ENCODE assay signal across 1 cellular context in the genomic region with DNA sequence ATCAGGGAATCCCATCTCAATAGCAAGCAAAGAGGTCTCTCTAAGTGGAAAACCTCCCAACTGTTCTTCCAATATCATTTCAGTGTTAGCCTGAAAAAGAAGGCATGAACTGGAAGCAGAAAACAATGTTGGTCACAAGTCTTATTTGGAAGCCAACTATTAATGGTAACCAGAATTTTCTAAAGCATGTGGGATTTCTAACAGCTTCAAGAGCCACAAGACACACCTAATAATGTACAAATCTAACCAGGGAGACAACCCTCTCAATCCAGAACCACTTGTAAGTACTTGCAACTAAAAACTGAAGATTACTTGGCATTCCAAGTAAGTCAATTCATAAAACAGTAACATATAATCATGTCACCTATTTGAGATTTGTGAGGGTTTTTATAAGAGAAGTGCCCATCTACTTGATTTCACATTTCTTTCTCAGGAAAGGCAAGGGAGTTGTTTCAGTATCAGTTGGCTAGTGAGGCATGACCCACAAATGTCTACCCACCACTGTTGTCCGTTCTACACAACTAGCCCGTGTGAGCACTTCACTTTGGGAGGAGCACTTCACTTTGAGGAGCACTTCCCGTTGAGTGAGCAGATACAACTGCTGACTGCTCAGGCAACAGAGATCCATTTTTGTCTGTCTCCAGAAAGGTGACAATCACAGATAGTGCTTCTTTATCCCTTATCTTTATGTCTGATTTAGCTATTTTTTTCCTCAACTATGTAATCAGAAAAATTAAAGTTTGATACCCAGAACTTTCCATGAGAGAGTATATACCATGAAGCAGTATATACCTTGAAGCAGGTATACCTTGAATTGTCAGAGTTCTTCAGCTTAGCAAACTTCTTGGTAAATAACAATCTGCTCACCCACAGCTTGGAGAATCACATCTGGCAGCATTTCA.
TF ChIP-seq lines count a peak whose summit lies in the region.

No MANE protein-coding gene starts in this region.

TF ChIP-seq in IMR-90, 13 proteins besides CTCF, POLR2A, EP300 and RAD21:
- TF ChIP-seq, protein P1, sequence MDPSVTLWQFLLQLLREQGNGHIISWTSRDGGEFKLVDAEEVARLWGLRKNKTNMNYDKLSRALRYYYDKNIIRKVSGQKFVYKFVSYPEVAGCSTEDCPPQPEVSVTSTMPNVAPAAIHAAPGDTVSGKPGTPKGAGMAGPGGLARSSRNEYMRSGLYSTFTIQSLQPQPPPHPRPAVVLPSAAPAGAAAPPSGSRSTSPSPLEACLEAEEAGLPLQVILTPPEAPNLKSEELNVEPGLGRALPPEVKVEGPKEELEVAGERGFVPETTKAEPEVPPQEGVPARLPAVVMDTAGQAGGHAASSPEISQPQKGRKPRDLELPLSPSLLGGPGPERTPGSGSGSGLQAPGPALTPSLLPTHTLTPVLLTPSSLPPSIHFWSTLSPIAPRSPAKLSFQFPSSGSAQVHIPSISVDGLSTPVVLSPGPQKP (IDR thresholded peaks at IDR 0.05; ENCODE audit: borderline replicate concordance, low read depth, low read length) = no peak
- no peak for TF ChIP-seq RCOR1 (IDR thresholded peaks at IDR 0.05; ENCODE audit: insufficient replicate concordance, low read length)
- no peak for TF ChIP-seq MXI1 (IDR thresholded peaks at IDR 0.05; ENCODE audit: borderline replicate concordance, low read depth, low read length)
- no peak for TF ChIP-seq MAZ (IDR thresholded peaks at IDR 0.05; ENCODE audit: borderline replicate concordance, low read depth, low read length)
- no peak for TF ChIP-seq SMC3 (IDR thresholded peaks at IDR 0.05; ENCODE audit: low read depth, low read length)
- no peak for TF ChIP-seq CHD1 (IDR thresholded peaks at IDR 0.05; ENCODE audit: low read depth, low read length)
- no peak for TF ChIP-seq CEBPB (IDR thresholded peaks at IDR 0.05; ENCODE audit: low read depth, low read length)
- TF ChIP-seq, protein P2, sequence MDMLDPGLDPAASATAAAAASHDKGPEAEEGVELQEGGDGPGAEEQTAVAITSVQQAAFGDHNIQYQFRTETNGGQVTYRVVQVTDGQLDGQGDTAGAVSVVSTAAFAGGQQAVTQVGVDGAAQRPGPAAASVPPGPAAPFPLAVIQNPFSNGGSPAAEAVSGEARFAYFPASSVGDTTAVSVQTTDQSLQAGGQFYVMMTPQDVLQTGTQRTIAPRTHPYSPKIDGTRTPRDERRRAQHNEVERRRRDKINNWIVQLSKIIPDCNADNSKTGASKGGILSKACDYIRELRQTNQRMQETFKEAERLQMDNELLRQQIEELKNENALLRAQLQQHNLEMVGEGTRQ (IDR thresholded peaks at IDR 0.05; ENCODE audit: low read depth, low read length) = no peak
- TF ChIP-seq NFE2L2 (IDR thresholded peaks at IDR 0.05; ENCODE audit: low read depth, low read length) = no peak
- no peak for TF ChIP-seq BHLHE40 (IDR thresholded peaks at IDR 0.05; ENCODE audit: low read depth, low read length)
- no peak for TF ChIP-seq MAFK (IDR thresholded peaks at IDR 0.05; ENCODE audit: low read depth, low read length)
- TF ChIP-seq FOS (IDR thresholded peaks at IDR 0.05; ENCODE audit: low read depth, low read length) = no peak
- no peak for TF ChIP-seq RFX5 (IDR thresholded peaks at IDR 0.05; ENCODE audit: low read depth, low read length)
